Comparison of ENCODE assay signal across 8 cellular contexts in genomic region chr2:102103992-102104871, GRCh38. TPM values are rescaled to one million over a fixed set of nuclear protein-coding genes. Genes with fewer than 3 reads are reported as not detected.
A peak's percentile ranks its signal among the peaks of the same experiment; 100 is the strongest.
DNase-seq lines count a peak whose midpoint lies in the region; ATAC-seq and TF ChIP-seq lines count a peak whose summit lies in the region.

No MANE protein-coding gene starts in this region.

- DNase-seq in GM13977 (ENCODE audit: low spot score): peak; percentile 21
- DNase-seq in RPMI8226: peak; percentile 5
- DNase-seq in activated naive CD8-positive, alpha-beta T cell treated with anti-CD3 and anti-CD28 coated beads, Interleukin-2, amount 50 U/mL, for 16 hours (ENCODE audit: low read depth, low spot score): peak; percentile 42
- DNase-seq in stimulated activated CD8-positive, alpha-beta memory T cell treated with anti-CD3 and anti-CD28 coated beads, Interleukin-12 subunit alpha, Interleukin-12 subunit beta, amount 100 ng/mL, for 1 hour (ENCODE audit: low read depth): peak; percentile 12
- no peak for DNase-seq in type B pancreatic cell (ENCODE audit: extremely low spot score, unreplicated experiment)
- DNase-seq in SW 1271 (lab: John Stamatoyannopoulos, UW): no peak

- peaks cover 28% of the 10 kb centered on the region for H3K4me1 Mint-ChIP-seq in type B pancreatic cell (ENCODE audit: unreplicated experiment)

- H3K4me3 Mint-ChIP-seq in type B pancreatic cell: no peak overlapping the region

- H3K9me3 Mint-ChIP-seq in type B pancreatic cell: no peaks in the 10 kb centered on the region

- H3K27ac ChIP-seq in layer of hippocampus (ENCODE audit: low read depth, low read length): peak overlapping the region; percentile 12

- TF ChIP-seq CTCF in GM13977 (IDR thresholded peaks at IDR 0.05; ENCODE audit: extremely low read depth, insufficient read depth, missing control alignments): no peak
- no peak for TF ChIP-seq CTCF in type B pancreatic cell (conservative IDR thresholded peaks at IDR 0.05)

- H3K27me3 Mint-ChIP-seq in type B pancreatic cell: no peaks in the 10 kb centered on the region

- peak; percentile 84 for ATAC-seq in HG02642 (IDR thresholded peaks at IDR 0.05; ENCODE audit: poor library complexity, unreplicated experiment)

- H3K27ac Mint-ChIP-seq in type B pancreatic cell: no peak overlapping the region

- in situ Hi-C loops in GM13977 (cut with MboI; ENCODE audit: low pct_unique_long_range_greater_than_20kb, low sequenced_read_pairs, unreplicated experiment): no loop called here

- no peaks in the 10 kb centered on the region for H3K27me3 ChIP-seq in layer of hippocampus (ENCODE audit: control insufficient read depth, insufficient read depth, low read length)

- H3K36me3 Mint-ChIP-seq in type B pancreatic cell: no peaks in the 10 kb centered on the region

RNA-seq across cellular contexts. Expression of gene IL1R1, which starts 38.3 kb away (rescaled TPM):
- total RNA-seq in type B pancreatic cell (ENCODE audit: low replicate concordance): 15.8 and 31.7 TPM in 2 replicates

Comparison
In these comparisons a context has a peak if more than half of its experiments do, and no peak if none do; other contexts are left out.
1. DNase-seq: peak in GM13977 (single experiment), RPMI8226 (single experiment), activated naive CD8-positive, alpha-beta T cell treated with anti-CD3 and anti-CD28 coated beads, Interleukin-2, amount 50 U/mL, for 16 hours (single experiment) and stimulated activated CD8-positive, alpha-beta memory T cell treated with anti-CD3 and anti-CD28 coated beads, Interleukin-12 subunit alpha, Interleukin-12 subunit beta, amount 100 ng/mL, for 1 hour (single experiment); none in type B pancreatic cell (single experiment) and SW 1271 (0 of 2).